ENCODE assay signal across 15 cellular contexts in the genomic region with DNA sequence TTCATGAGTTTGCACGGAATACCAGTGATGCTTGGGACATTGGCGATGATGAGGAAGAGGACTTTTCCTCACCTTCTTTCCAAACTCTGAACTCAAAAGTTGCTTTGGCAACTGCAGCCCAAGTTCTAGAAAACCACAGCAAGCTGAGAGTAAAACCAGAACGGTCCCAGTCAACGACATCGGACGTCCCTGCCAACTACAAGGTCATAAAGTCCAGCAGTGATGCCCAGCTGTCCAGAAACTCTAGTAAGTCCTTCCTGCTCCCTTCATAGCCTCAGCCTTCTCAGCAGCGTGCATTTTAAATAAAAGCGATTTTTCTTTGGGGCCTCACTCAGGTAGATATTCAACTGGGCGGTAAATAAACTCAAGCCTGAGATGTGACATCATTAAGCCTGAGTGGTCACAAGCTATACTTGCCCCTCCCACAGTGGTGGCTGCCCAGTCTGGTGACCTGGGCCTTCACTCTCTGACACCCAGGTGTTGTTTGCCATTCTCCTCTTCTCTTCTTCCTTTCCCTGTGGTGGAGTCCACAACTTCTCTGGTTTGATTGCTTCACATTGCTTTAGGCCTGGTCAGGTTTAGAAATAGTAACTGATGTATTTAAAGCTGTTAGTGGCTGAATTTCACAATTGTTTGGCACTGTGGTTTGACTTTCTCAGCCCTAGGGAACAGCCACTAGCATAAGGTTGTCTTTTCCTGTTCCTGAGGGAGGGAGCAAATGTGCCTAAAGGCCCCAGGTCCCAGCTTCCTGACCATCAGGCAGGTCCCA. TPM values are rescaled to one million over a fixed set of nuclear protein-coding genes. Genes with fewer than 3 reads are reported as not detected.
A peak's percentile ranks its signal among the peaks of the same experiment; 100 is the strongest.
DNase-seq lines count a peak whose midpoint lies in the region; ATAC-seq, FAIRE-seq and TF ChIP-seq lines count a peak whose summit lies in the region.
"Had no signal": no experiment of that assay in that cellular context is flagged by ENCODE, and none has a peak within 500 bp of the region (broad histone marks: within the 10 kb centered on the region; RNA-seq: fewer than 3 reads in every experiment).

No MANE protein-coding gene starts in this region.

- peaks cover 18% of the 10 kb centered on the region for H3K36me3 Mint-ChIP-seq in natural killer cell treated with Interleukin-12 subunit alpha and Interleukin-12 subunit beta and Interleukin-15 and Interleukin-18, amount 100 ng/mL, for 72 hours
- H3K36me3 Mint-ChIP-seq in natural killer cell, result peaks cover 8% of the 10 kb centered on the region
- peaks cover 28% of the 10 kb centered on the region for H3K36me3 Mint-ChIP-seq in astrocyte (ENCODE audit: low read depth, unreplicated experiment)

- H4K8ac ChIP-seq in trophoblast cell (ENCODE audit: low read depth, low read length), result no peak overlapping the region

- H2BK5ac ChIP-seq in trophoblast cell (ENCODE audit: low read depth, low read length, poor library complexity), result no peak overlapping the region

- H3K14ac ChIP-seq in trophoblast cell (ENCODE audit: low read length), result no peak overlapping the region

- intact Hi-C loops in natural killer cell (cut with micrococcal nuclease), result no loop called here

- DNase-seq in natural killer cell treated with Interleukin-12 subunit alpha and Interleukin-12 subunit beta and Interleukin-15 and Interleukin-18, amount 100 ng/mL, for 72 hours (ENCODE audit: low spot score), result peak; percentile 66
- DNase-seq in natural killer cell (no peak), astrocyte (ENCODE audit: low read depth) (peak; percentile 12), right atrium auricular region (ENCODE audit: low spot score) (no peak), germinal center (ENCODE audit: low spot score) (no peak), putamen (ENCODE audit: low spot score) (no peak), trophoblast cell (no peak)
- no peak for DNase-seq in stimulated activated naive CD8-positive, alpha-beta T cell treated with anti-CD3 and anti-CD28 coated beads, Interleukin-15, Interleukin-2, amounts not matched to agents 100 U/mL and 50 U/mL, for 24 hours
- DNase-seq: activated CD4-positive, alpha-beta T cell treated with anti-CD3 and anti-CD28 coated beads for 1 hour; adrenal gland; C1 segment of cervical spinal cord; foreskin melanocyte; NCI-H1105 treated with DMSO at 0.1 percent for 48 hours; stimulated activated naive CD4-positive, alpha-beta T cell treated with Interleukin-2 at 50 U/mL for 16 hours had no signal

- H2BK120ac ChIP-seq in trophoblast cell (ENCODE audit: insufficient read depth, low read length, poor library complexity), result no peak overlapping the region

- peak overlapping the region; percentile 68 for H3K4me3 Mint-ChIP-seq in natural killer cell treated with Interleukin-12 subunit alpha and Interleukin-12 subunit beta and Interleukin-15 and Interleukin-18, amount 100 ng/mL, for 72 hours
- no peak overlapping the region for H3K4me3 Mint-ChIP-seq in natural killer cell
- no peak overlapping the region for H3K4me3 Mint-ChIP-seq in astrocyte (ENCODE audit: unreplicated experiment)

- no peak overlapping the region for H2BK12ac ChIP-seq in trophoblast cell (ENCODE audit: low read length)

- no peak overlapping the region for H3K23ac ChIP-seq in trophoblast cell (ENCODE audit: low read length)

- H2AFZ ChIP-seq in astrocyte (ENCODE audit: low read depth, low read length) (no peak overlapping the region), trophoblast cell (ENCODE audit: insufficient read depth, low read length, poor library complexity) (no peak overlapping the region)

- peaks cover 36% of the 10 kb centered on the region for H4K20me1 ChIP-seq in astrocyte (ENCODE audit: insufficient read depth, low read length)

- H3K4me1 Mint-ChIP-seq in natural killer cell treated with Interleukin-12 subunit alpha and Interleukin-12 subunit beta and Interleukin-15 and Interleukin-18, amount 100 ng/mL, for 72 hours (ENCODE audit: low read depth in 2 of 2), result peaks cover 47 to 50% of the 10 kb centered on the region in 2 donors
- H3K4me1 Mint-ChIP-seq in natural killer cell (peaks cover 26 to 33% of the 10 kb centered on the region in 2 donors), astrocyte (ENCODE audit: low read depth, unreplicated experiment) (peaks cover 5% of the 10 kb centered on the region)

- TF ChIP-seq CTCF in natural killer cell (IDR thresholded peaks at IDR 0.05) (no peak), astrocyte (IDR thresholded peaks at IDR 0.05; ENCODE audit: insufficient read depth, low read depth, low read length) (no peak), right atrium auricular region (IDR thresholded peaks at IDR 0.05) (no peak)

- H3K79me2 ChIP-seq in astrocyte (ENCODE audit: insufficient read depth, low read length), result peaks cover 43% of the 10 kb centered on the region
- no peaks in the 10 kb centered on the region for H3K79me2 ChIP-seq in trophoblast cell (ENCODE audit: control insufficient read depth, insufficient read depth, low read length, poor library complexity)

- H4K12ac ChIP-seq in trophoblast cell (ENCODE audit: low read depth, low read length), result no peak overlapping the region

- no peak overlapping the region for H3K18ac ChIP-seq in trophoblast cell (ENCODE audit: low read length)

- H3K9ac ChIP-seq in astrocyte (ENCODE audit: low read length) (no peak overlapping the region), trophoblast cell (ENCODE audit: low read length) (no peak overlapping the region)

- H3K27ac Mint-ChIP-seq in natural killer cell treated with Interleukin-12 subunit alpha and Interleukin-12 subunit beta and Interleukin-15 and Interleukin-18, amount 100 ng/mL, for 72 hours, result peak overlapping the region; percentile 68 to 89
- peak overlapping the region in 1 of 2 donors; percentile 63 for H3K27ac Mint-ChIP-seq in natural killer cell
- H3K27ac Mint-ChIP-seq in astrocyte (ENCODE audit: unreplicated experiment), result no peak overlapping the region

- H3K79me1 ChIP-seq in trophoblast cell (ENCODE audit: low read length), result no peaks in the 10 kb centered on the region

- peaks cover 2% of the 10 kb centered on the region for H3K9me3 Mint-ChIP-seq in natural killer cell treated with Interleukin-12 subunit alpha and Interleukin-12 subunit beta and Interleukin-15 and Interleukin-18, amount 100 ng/mL, for 72 hours
- H3K9me3 Mint-ChIP-seq in natural killer cell (no peaks in the 10 kb centered on the region), astrocyte (ENCODE audit: unreplicated experiment) (no peaks in the 10 kb centered on the region)

- WGBS in trophoblast cell (ENCODE audit: extremely low coverage, insufficient coverage, insufficient read length), result no CpG with 5 or more reads among the region's 9 CpGs

- H3K9me3 ChIP-seq in astrocyte (ENCODE audit: insufficient read depth, low read depth, low read length) (no peaks in the 10 kb centered on the region), right atrium auricular region (no peaks in the 10 kb centered on the region), trophoblast cell (ENCODE audit: insufficient read depth, low read depth, low read length) (no peaks in the 10 kb centered on the region)
- H3K9me3 ChIP-seq: adrenal gland had no signal

- H3K27ac ChIP-seq in astrocyte (ENCODE audit: low read depth, low read length) (no peak overlapping the region), right atrium auricular region (peak overlapping the region; percentile 44 to 79), trophoblast cell (ENCODE audit: low read depth, low read length) (no peak overlapping the region)

- peaks cover 21% of the 10 kb centered on the region for H3K36me3 ChIP-seq in astrocyte (ENCODE audit: insufficient read depth, low read length)
- H3K36me3 ChIP-seq in right atrium auricular region, result peaks cover 16% of the 10 kb centered on the region
- H3K36me3 ChIP-seq in trophoblast cell (ENCODE audit: control insufficient read depth in 1 of 2, insufficient read depth in 2 of 2, low read length in 2 of 2), result peaks cover 12 to 28% of the 10 kb centered on the region in 2 experiments

- no peak overlapping the region for H3K4me2 ChIP-seq in astrocyte (ENCODE audit: low read length)
- H3K4me2 ChIP-seq in trophoblast cell (ENCODE audit: low read length), result no peak overlapping the region

- no peak overlapping the region for H2AK5ac ChIP-seq in trophoblast cell (ENCODE audit: low read length)

- H3K27me3 ChIP-seq in astrocyte (ENCODE audit: insufficient read depth, low read length) (no peaks in the 10 kb centered on the region), right atrium auricular region (no peaks in the 10 kb centered on the region), trophoblast cell (ENCODE audit: insufficient read depth, low read length) (no peaks in the 10 kb centered on the region)
- H3K27me3 ChIP-seq: adrenal gland had no signal

- H4K91ac ChIP-seq in trophoblast cell (ENCODE audit: low read depth, low read length), result no peak overlapping the region

- no peaks in the 10 kb centered on the region for H3K27me3 Mint-ChIP-seq in natural killer cell treated with Interleukin-12 subunit alpha and Interleukin-12 subunit beta and Interleukin-15 and Interleukin-18, amount 100 ng/mL, for 72 hours
- H3K27me3 Mint-ChIP-seq in natural killer cell (ENCODE audit: low read depth in 2 of 2) (no peaks in the 10 kb centered on the region), astrocyte (ENCODE audit: low read depth, unreplicated experiment) (no peaks in the 10 kb centered on the region)

- H3K4ac ChIP-seq in trophoblast cell (ENCODE audit: low read depth, low read length), result no peak overlapping the region

- peak; percentile 65 to 84 for ATAC-seq in natural killer cell treated with Interleukin-12 subunit alpha and Interleukin-12 subunit beta and Interleukin-15 and Interleukin-18, amount 100 ng/mL, for 72 hours
- ATAC-seq in natural killer cell, result no peak
- no peak for ATAC-seq in stimulated activated naive CD8-positive, alpha-beta T cell treated with anti-CD3 and anti-CD28 coated beads, Interleukin-15, Interleukin-2, amounts not matched to agents 100 U/mL and 50 U/mL, for 24 hours
- ATAC-seq: GM12878 had no signal

- H3K4me1 ChIP-seq in astrocyte (ENCODE audit: insufficient read depth, low read length), result peaks cover 4% of the 10 kb centered on the region
- peaks cover 2 to 35% of the 10 kb centered on the region in 2 donors for H3K4me1 ChIP-seq in right atrium auricular region
- peaks cover 4% of the 10 kb centered on the region in 2 experiments for H3K4me1 ChIP-seq in trophoblast cell (ENCODE audit: control insufficient read depth in 1 of 2, insufficient read depth in 2 of 2, low read length in 2 of 2)

- no peak overlapping the region for H3K4me3 ChIP-seq in astrocyte (ENCODE audit: insufficient read depth, low read depth, low read length)
- H3K4me3 ChIP-seq in right atrium auricular region, result no peak overlapping the region
- no peak overlapping the region for H3K4me3 ChIP-seq in trophoblast cell (ENCODE audit: low read depth, low read length)
- H3K4me3 ChIP-seq: adrenal gland, GM12878 had no signal

- no peak for FAIRE-seq in astrocyte (lab: Jason Lieb, UNC)
- FAIRE-seq: GM12878 had no signal

RNA-seq across cellular contexts. Expression of gene TMEM217, which starts 21.6 kb away (rescaled TPM):
- total RNA-seq in natural killer cell treated with Interleukin-12 subunit alpha and Interleukin-12 subunit beta and Interleukin-15 and Interleukin-18, amount 100 ng/mL, for 72 hours, result 10 to 100 TPM; 23.5 to 23.7 TPM
- total RNA-seq in natural killer cell, result 1 to 10 TPM in 1 of 3 donors, under 1 TPM in 2; 0.75 to 2.1 (median 0.75) TPM
- total RNA-seq in astrocyte, result 7.3 and 8.2 TPM in 2 replicates
- total RNA-seq in right atrium auricular region, result 1 to 10 TPM; 1.3 to 1.4 TPM
- 1.7 and 2.2 TPM in 2 replicates for polyA plus RNA-seq in trophoblast cell (2013)

RNA-seq across cellular contexts. Expression of gene TBC1D22B, which starts 22.0 kb away (rescaled TPM):
- 10 to 100 TPM; 27.3 to 37.8 TPM for total RNA-seq in natural killer cell treated with Interleukin-12 subunit alpha and Interleukin-12 subunit beta and Interleukin-15 and Interleukin-18, amount 100 ng/mL, for 72 hours
- 10 to 100 TPM in 2 of 3 donors, 1 to 10 TPM in 1; 8.0 to 12.1 (median 12.0) TPM for total RNA-seq in natural killer cell
- 10.5 and 10.8 TPM in 2 replicates for total RNA-seq in astrocyte
- 1 to 10 TPM; 7.5 to 9.8 TPM for total RNA-seq in right atrium auricular region
- 8.4 TPM in 2 replicates for polyA plus RNA-seq in trophoblast cell (2013)

Comparison
In these comparisons a context has a peak if more than half of its experiments do, and no peak if none do; other contexts are left out.
1. ATAC-seq: peak in natural killer cell treated with Interleukin-12 subunit alpha and Interleukin-12 subunit beta and Interleukin-15 and Interleukin-18, amount 100 ng/mL, for 72 hours (2 of 2); none in natural killer cell (0 of 3) and stimulated activated naive CD8-positive, alpha-beta T cell treated with anti-CD3 and anti-CD28 coated beads, Interleukin-15, Interleukin-2, amounts not matched to agents 100 U/mL and 50 U/mL, for 24 hours (single experiment).
2. DNase-seq: peak in natural killer cell treated with Interleukin-12 subunit alpha and Interleukin-12 subunit beta and Interleukin-15 and Interleukin-18, amount 100 ng/mL, for 72 hours (single experiment) and astrocyte (single experiment); none in natural killer cell (single experiment), right atrium auricular region (single experiment), germinal center (single experiment), stimulated activated naive CD8-positive, alpha-beta T cell treated with anti-CD3 and anti-CD28 coated beads, Interleukin-15, Interleukin-2, amounts not matched to agents 100 U/mL and 50 U/mL, for 24 hours (single experiment), putamen (single experiment) and trophoblast cell (0 of 2).
3. H3K27ac ChIP-seq: peak in right atrium auricular region (2 of 2); none in astrocyte (single experiment) and trophoblast cell (single experiment).